Comparison of ENCODE assay signal across 8 cellular contexts in genomic region chr4:1201851-1202525, GRCh38. TPM values are rescaled to one million over a fixed set of nuclear protein-coding genes. Genes with fewer than 3 reads are reported as not detected.
A peak's percentile ranks its signal among the peaks of the same experiment; 100 is the strongest.
DNase-seq lines count a peak whose midpoint lies in the region; ATAC-seq and TF ChIP-seq lines count a peak whose summit lies in the region.

No MANE protein-coding gene starts in this region.

- H3K4me3 ChIP-seq in psoas muscle (no peak overlapping the region), urinary bladder (ENCODE audit: low read depth, low read length) (no peak overlapping the region)

- peak; percentile 72 for DNase-seq in GF-D8 (lab: John Stamatoyannopoulos, UW)
- DNase-seq in activated CD4-positive, alpha-beta T cell treated with anti-CD3 and anti-CD28 coated beads, Interleukin-2, amount 50 U/mL, for 4 hours, result peak; percentile 64 to 65
- peak; percentile 77 to 80 for DNase-seq in psoas muscle
- no peak for DNase-seq in NCI-H510A (lab: John Stamatoyannopoulos, UW)
- DNase-seq in NCI-H526 (lab: John Stamatoyannopoulos, UW), result no peak

- ATAC-seq in HG03175 (IDR thresholded peaks at IDR 0.05; ENCODE audit: unreplicated experiment) (peak; percentile 41), esophagus mucosa (peak; percentile 16), psoas muscle (peak in 2 of 4 donors; percentile 24 to 35)

- H3K9me3 ChIP-seq in psoas muscle, result no peaks in the 10 kb centered on the region

- intact Hi-C loops in psoas muscle (cut with DNase I), result no loop called here

- H3K4me1 ChIP-seq in psoas muscle (peaks cover 11% of the 10 kb centered on the region), urinary bladder (ENCODE audit: insufficient read depth) (no peaks in the 10 kb centered on the region)

- H3K27ac ChIP-seq in psoas muscle, result no peak overlapping the region
- H3K27ac ChIP-seq in urinary bladder (ENCODE audit: low read depth), result peak overlapping the region; percentile 85

- no peaks in the 10 kb centered on the region for H3K36me3 ChIP-seq in psoas muscle (ENCODE audit: insufficient read depth in 1 of 2, low read depth in 1 of 2)
- no peaks in the 10 kb centered on the region for H3K36me3 ChIP-seq in urinary bladder (ENCODE audit: insufficient read depth)

- no peaks in the 10 kb centered on the region for H3K27me3 ChIP-seq in psoas muscle (ENCODE audit: insufficient read depth in 3 of 3, low read length in 2 of 3)

- 75 to 88% (median 80%) methylated on average over 26 of the region's 26 CpGs for WGBS in psoas muscle, 3 donors
- 57% methylated on average over 26 of the region's 26 CpGs for WGBS in urinary bladder

- no peak for TF ChIP-seq CTCF in psoas muscle (IDR thresholded peaks at IDR 0.05)

RNA-seq across cellular contexts. Expression of gene SPON2, which starts 29.6 kb away (rescaled TPM):
- total RNA-seq in esophagus mucosa, result 9.4 TPM
- 10 to 100 TPM in 1 of 4 donors, 1 to 10 TPM in 3; 6.8 to 18.5 (median 8.0) TPM for total RNA-seq in psoas muscle
- polyA plus RNA-seq in psoas muscle, result 1 to 10 TPM; 4.1 to 6.4 (median 6.2) TPM
- 119 TPM for total RNA-seq in urinary bladder
- 123 TPM for polyA plus RNA-seq in urinary bladder

RNA-seq across cellular contexts. Expression of gene CTBP1, which starts 46.9 kb away (rescaled TPM):
- total RNA-seq in esophagus mucosa (89.4 TPM), psoas muscle (100 to 1,000 TPM; 122 to 165 (median 142) TPM), urinary bladder (85.9 TPM)
- polyA plus RNA-seq in psoas muscle (100 to 1,000 TPM; 109 to 156 (median 116) TPM), urinary bladder (140 TPM)

Comparison
In these comparisons a context has a peak if more than half of its experiments do, and no peak if none do; other contexts are left out.
1. DNase-seq: peak in GF-D8 (single experiment), activated CD4-positive, alpha-beta T cell treated with anti-CD3 and anti-CD28 coated beads, Interleukin-2, amount 50 U/mL, for 4 hours (2 of 2) and psoas muscle (2 of 2); none in NCI-H510A (single experiment) and NCI-H526 (0 of 2).